In the genomic region with DNA sequence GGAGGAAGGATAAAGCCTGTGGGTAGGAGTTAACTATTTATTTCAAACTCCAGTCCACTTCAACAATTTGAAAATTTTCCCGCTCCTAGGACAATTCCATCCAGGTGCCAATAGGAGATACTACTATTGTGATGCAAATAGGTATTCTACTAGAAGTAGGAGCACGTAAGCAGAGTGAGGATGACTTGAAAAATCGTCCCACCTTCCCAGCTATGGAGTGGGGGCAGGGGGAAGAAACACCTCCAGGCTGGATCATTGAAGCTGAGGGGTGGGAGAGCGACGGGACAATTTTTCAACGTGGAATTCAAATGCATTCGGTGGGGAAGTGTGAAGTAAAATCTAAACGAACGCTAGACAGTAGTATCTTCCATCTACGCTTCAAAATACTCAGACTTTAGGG, we compare ENCODE assay signal across 8 cellular contexts. TPM values are rescaled to one million over a fixed set of nuclear protein-coding genes. Genes with fewer than 3 reads are reported as not detected.
DNase-seq lines count a peak whose midpoint lies in the region; ATAC-seq and TF ChIP-seq lines count a peak whose summit lies in the region.

No MANE protein-coding gene starts in this region.

- DNase-seq in Calu3, result no peak
- DNase-seq in SJSA1 (ENCODE audit: low read depth in 1 of 2, low spot score in 2 of 2), result no peak
- DNase-seq in fibroblast of villous mesenchyme (ENCODE audit: low read depth), result no peak
- no peak for DNase-seq in prostate gland (ENCODE audit: low spot score)
- DNase-seq in posterior cingulate gyrus, result no peak
- no peak for DNase-seq in HK-2 (ENCODE audit: unreplicated experiment)
- DNase-seq in germinal center (ENCODE audit: low spot score), result no peak

- ATAC-seq in GM18868 (IDR thresholded peaks at IDR 0.05; ENCODE audit: unreplicated experiment), result no peak

- no peak overlapping the region for H3K27ac ChIP-seq in SJSA1
- H3K27ac ChIP-seq in prostate gland, result peak overlapping the region in 1 of 2 donors; percentile 74

- H3K9me3 ChIP-seq in SJSA1 (replicated peaks), result no peaks in the 10 kb centered on the region
- no peaks in the 10 kb centered on the region for H3K9me3 ChIP-seq in prostate gland

- H3K27me3 ChIP-seq in SJSA1 (replicated peaks), result no peaks in the 10 kb centered on the region
- H3K27me3 ChIP-seq in prostate gland (replicated peaks; ENCODE audit: insufficient read depth), result no peaks in the 10 kb centered on the region

- H3K36me3 ChIP-seq in SJSA1 (peaks cover 6% of the 10 kb centered on the region; the same call in 1 of the 2 replicates), prostate gland (no peaks in the 10 kb centered on the region)

- peak overlapping the region; percentile 90 for H3K4me3 Mint-ChIP-seq in Calu3 (ENCODE audit: low read depth, unreplicated experiment)

- TF ChIP-seq POLR2A in prostate gland (IDR thresholded peaks at IDR 0.05), result no peak

- H3K4me1 Mint-ChIP-seq in Calu3 (ENCODE audit: low read depth, unreplicated experiment), result peaks cover 37% of the 10 kb centered on the region

- no peak for TF ChIP-seq CTCF in Calu3 (IDR thresholded peaks at IDR 0.05; ENCODE audit: unreplicated experiment)
- TF ChIP-seq CTCF in fibroblast of villous mesenchyme (IDR thresholded peaks at IDR 0.05; ENCODE audit: insufficient read depth, low read depth, low read length), result no peak
- TF ChIP-seq CTCF in prostate gland (IDR thresholded peaks at IDR 0.05), result no peak

- WGBS in prostate gland, result 39% methylated on average over 10 of the region's 10 CpGs

- CTCF ChIA-PET in Calu3 (lab: Charles Lee), result no interaction called here

- H3K4me1 ChIP-seq in SJSA1 (replicated peaks) (peaks cover 19% of the 10 kb centered on the region), prostate gland (replicated peaks) (no peaks in the 10 kb centered on the region)

- H3K36me3 Mint-ChIP-seq in Calu3 (ENCODE audit: insufficient read depth, unreplicated experiment), result peaks cover 18% of the 10 kb centered on the region

- H3K27ac Mint-ChIP-seq in Calu3 (ENCODE audit: unreplicated experiment), result peak overlapping the region; percentile 85

- BruUV-seq in Calu3 (replicated peaks; lab: Mats Ljungman, UMichigan), result TSS peak; percentile 57

- H3K9me3 Mint-ChIP-seq in Calu3 (ENCODE audit: low read depth, unreplicated experiment), result no peaks in the 10 kb centered on the region

- intact Hi-C loops in Calu3 (cut with micrococcal nuclease; ENCODE audit: unreplicated experiment), result no loop called here
- intact Hi-C loops in prostate gland (cut with DNase I), result loop anchor here (5.0 kb wide), 3 partner anchors 109 to 236 kb away; no protein-coding TSS in a partner anchor
- intact Hi-C loops in posterior cingulate gyrus (cut with DNase I), result loop anchor here (5.0 kb wide), 1 partner anchor 166 kb away; no protein-coding TSS in a partner anchor

- no peaks in the 10 kb centered on the region for H3K27me3 Mint-ChIP-seq in Calu3 (ENCODE audit: unreplicated experiment)

- H3K4me3 ChIP-seq in SJSA1, result peak overlapping the region; percentile 89
- H3K4me3 ChIP-seq in fibroblast of villous mesenchyme (ENCODE audit: low read depth, low read length), result peak overlapping the region; percentile 86
- peak overlapping the region; percentile 60 to 70 for H3K4me3 ChIP-seq in prostate gland

RNA-seq across cellular contexts. Expression of a gene that starts 0.6 kb away (rescaled TPM):
- total RNA-seq in Calu3 (2022) (9.9 and 10.3 TPM in 2 replicates), fibroblast of villous mesenchyme (13.9 and 16.8 TPM in 2 replicates), prostate gland (10 to 100 TPM; 12.8 to 20.5 TPM)
- 17.2 and 20.3 TPM in 2 replicates for total RNA-seq in SJSA1 (2014; rRNA removed; shearing (Covaris generic))
